ENCODE assay signal across 8 cellular contexts in genomic region chr12:108825205-108825950, GRCh38. TPM values are rescaled to one million over a fixed set of nuclear protein-coding genes. Genes with fewer than 3 reads are reported as not detected.
DNase-seq lines count a peak whose midpoint lies in the region; ATAC-seq and TF ChIP-seq lines count a peak whose summit lies in the region.

No MANE protein-coding gene starts in this region.

- ATAC-seq in HG03064 (IDR thresholded peaks at IDR 0.05; ENCODE audit: low read depth, unreplicated experiment), result peak; percentile 38
- ATAC-seq in HG02981 (IDR thresholded peaks at IDR 0.05; ENCODE audit: unreplicated experiment), result no peak
- no peak for ATAC-seq in GM19452 (IDR thresholded peaks at IDR 0.05; ENCODE audit: unreplicated experiment)
- no peak for ATAC-seq in HG03039 (IDR thresholded peaks at IDR 0.05; ENCODE audit: unreplicated experiment)

- H3K27me3 ChIP-seq in ascending aorta, result no peaks in the 10 kb centered on the region
- H3K27me3 ChIP-seq in mucosa of stomach (ENCODE audit: control insufficient read depth, insufficient read depth, low read length), result no peaks in the 10 kb centered on the region

- peak overlapping the region; percentile 28 to 47 for H3K4me3 ChIP-seq in ascending aorta
- no peak overlapping the region for H3K4me3 ChIP-seq in mucosa of stomach (ENCODE audit: low read length)

- H3K4me1 ChIP-seq in ascending aorta (peaks cover 35 to 62% of the 10 kb centered on the region in 2 donors), mucosa of stomach (ENCODE audit: control insufficient read depth, insufficient read depth, low read length) (peaks cover 26% of the 10 kb centered on the region)

- H3K27ac ChIP-seq in ascending aorta, result peak overlapping the region; percentile 74 to 76

- DNase-seq in DMS 273 treated with DMSO at 0.1 percent for 48 hours (lab: John Stamatoyannopoulos, UW) (peak; percentile 1), ascending aorta (ENCODE audit: low spot score in 2 of 2) (no peak), globus pallidus (ENCODE audit: low spot score) (no peak)

- intact Hi-C loops in ascending aorta (cut with DNase I), result no loop called here

- H3K36me3 ChIP-seq in ascending aorta (peaks cover 13 to 29% of the 10 kb centered on the region in 2 donors), mucosa of stomach (ENCODE audit: control insufficient read depth, insufficient read depth, low read length) (no peaks in the 10 kb centered on the region)

- H3K9me3 ChIP-seq in ascending aorta (no peaks in the 10 kb centered on the region), mucosa of stomach (ENCODE audit: control insufficient read depth, low read length) (no peaks in the 10 kb centered on the region)

- peak overlapping the region; percentile 0 for H3K9ac ChIP-seq in mucosa of stomach (ENCODE audit: low read length)

- TF ChIP-seq CTCF in ascending aorta (IDR thresholded peaks at IDR 0.05), result no peak

RNA-seq across cellular contexts. Expression of gene SSH1, which starts 32.0 kb away (rescaled TPM):
- 16.1 TPM for total RNA-seq in ascending aorta

RNA-seq across cellular contexts. Expression of gene DAO, which starts 54.5 kb away (rescaled TPM):
- not detected for total RNA-seq in ascending aorta
